ENCODE assay signal across 1 cellular context in genomic region chr9:133920471-133920870, GRCh38.
TF ChIP-seq lines count a peak whose summit lies in the region.

No MANE protein-coding gene starts in this region.

TF ChIP-seq in GM23338, 12 proteins besides CTCF, POLR2A, EP300 and RAD21 (continued from another document):
- no peak for TF ChIP-seq ZNF462 (CRISPR knock-in tag; IDR thresholded peaks at IDR 0.05)
- TF ChIP-seq POLR2AphosphoS5 (IDR thresholded peaks at IDR 0.05; ENCODE audit: low read depth), result no peak
- TF ChIP-seq STAT1 (IDR thresholded peaks at IDR 0.05; ENCODE audit: unreplicated experiment), result no peak
- no peak for TF ChIP-seq NANOG (IDR thresholded peaks at IDR 0.05; ENCODE audit: borderline replicate concordance)
- TF ChIP-seq ZNF114 (CRISPR knock-in tag; IDR thresholded peaks at IDR 0.05), result no peak
- no peak for TF ChIP-seq EZH2phosphoT487 (IDR thresholded peaks at IDR 0.05; ENCODE audit: unreplicated experiment)
